2 cellular contexts compared by ENCODE assay signal in the genomic region with DNA sequence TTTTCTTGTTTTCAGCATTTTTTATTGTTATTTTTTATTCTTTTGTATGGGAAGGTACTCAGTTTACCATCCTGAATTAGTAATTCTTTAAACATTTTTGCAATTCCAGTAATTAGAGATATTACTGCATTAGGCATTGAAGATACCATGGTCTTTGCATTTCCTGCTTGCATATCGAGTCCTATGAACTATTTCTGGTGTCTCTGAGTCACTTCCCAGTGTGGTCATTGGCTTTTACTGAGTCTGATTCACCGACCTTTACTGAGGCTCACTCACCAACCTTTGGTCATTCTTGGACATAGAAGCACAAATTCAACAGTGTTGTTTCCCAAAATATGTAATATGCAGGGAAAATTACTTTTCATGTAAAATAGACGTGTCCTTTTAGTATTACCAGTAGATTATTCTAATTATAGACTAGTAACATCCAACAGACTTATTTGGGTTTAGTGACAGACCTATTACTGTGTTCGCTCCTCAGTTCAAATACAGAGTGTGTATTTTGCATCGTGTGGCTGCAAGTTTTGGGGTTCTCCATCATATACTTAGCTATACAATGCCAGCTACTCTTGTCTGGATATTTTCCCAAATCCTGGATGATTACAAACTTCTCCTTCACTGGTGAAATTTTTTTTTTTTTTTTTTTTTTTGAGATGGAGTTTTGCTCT.
TF ChIP-seq lines count a peak whose summit lies in the region.

No MANE protein-coding gene starts in this region.

TF ChIP-seq in HCT116, 20 proteins besides CTCF, POLR2A, EP300 and RAD21 (continued from another document):
- peak; percentile 87 for TF ChIP-seq JUND (IDR thresholded peaks at IDR 0.05)

TF ChIP-seq in SK-N-SH, 30 proteins besides CTCF, POLR2A, EP300 and RAD21 (continued from another document):
- TF ChIP-seq MXI1 (IDR thresholded peaks at IDR 0.05; ENCODE audit: low read depth, low read length), result no peak
- TF ChIP-seq, protein P1, sequence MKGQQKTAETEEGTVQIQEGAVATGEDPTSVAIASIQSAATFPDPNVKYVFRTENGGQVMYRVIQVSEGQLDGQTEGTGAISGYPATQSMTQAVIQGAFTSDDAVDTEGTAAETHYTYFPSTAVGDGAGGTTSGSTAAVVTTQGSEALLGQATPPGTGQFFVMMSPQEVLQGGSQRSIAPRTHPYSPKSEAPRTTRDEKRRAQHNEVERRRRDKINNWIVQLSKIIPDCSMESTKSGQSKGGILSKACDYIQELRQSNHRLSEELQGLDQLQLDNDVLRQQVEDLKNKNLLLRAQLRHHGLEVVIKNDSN (IDR thresholded peaks at IDR 0.05; ENCODE audit: borderline replicate concordance, low read depth), result no peak
- peak; percentile 84 for TF ChIP-seq TEAD4 (IDR thresholded peaks at IDR 0.05; ENCODE audit: borderline replicate concordance, insufficient read depth)
- TF ChIP-seq, protein P2, sequence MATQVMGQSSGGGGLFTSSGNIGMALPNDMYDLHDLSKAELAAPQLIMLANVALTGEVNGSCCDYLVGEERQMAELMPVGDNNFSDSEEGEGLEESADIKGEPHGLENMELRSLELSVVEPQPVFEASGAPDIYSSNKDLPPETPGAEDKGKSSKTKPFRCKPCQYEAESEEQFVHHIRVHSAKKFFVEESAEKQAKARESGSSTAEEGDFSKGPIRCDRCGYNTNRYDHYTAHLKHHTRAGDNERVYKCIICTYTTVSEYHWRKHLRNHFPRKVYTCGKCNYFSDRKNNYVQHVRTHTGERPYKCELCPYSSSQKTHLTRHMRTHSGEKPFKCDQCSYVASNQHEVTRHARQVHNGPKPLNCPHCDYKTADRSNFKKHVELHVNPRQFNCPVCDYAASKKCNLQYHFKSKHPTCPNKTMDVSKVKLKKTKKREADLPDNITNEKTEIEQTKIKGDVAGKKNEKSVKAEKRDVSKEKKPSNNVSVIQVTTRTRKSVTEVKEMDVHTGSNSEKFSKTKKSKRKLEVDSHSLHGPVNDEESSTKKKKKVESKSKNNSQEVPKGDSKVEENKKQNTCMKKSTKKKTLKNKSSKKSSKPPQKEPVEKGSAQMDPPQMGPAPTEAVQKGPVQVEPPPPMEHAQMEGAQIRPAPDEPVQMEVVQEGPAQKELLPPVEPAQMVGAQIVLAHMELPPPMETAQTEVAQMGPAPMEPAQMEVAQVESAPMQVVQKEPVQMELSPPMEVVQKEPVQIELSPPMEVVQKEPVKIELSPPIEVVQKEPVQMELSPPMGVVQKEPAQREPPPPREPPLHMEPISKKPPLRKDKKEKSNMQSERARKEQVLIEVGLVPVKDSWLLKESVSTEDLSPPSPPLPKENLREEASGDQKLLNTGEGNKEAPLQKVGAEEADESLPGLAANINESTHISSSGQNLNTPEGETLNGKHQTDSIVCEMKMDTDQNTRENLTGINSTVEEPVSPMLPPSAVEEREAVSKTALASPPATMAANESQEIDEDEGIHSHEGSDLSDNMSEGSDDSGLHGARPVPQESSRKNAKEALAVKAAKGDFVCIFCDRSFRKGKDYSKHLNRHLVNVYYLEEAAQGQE (IDR thresholded peaks at IDR 0.05; ENCODE audit: low read depth, low read length), result no peak
